In the genomic region with DNA sequence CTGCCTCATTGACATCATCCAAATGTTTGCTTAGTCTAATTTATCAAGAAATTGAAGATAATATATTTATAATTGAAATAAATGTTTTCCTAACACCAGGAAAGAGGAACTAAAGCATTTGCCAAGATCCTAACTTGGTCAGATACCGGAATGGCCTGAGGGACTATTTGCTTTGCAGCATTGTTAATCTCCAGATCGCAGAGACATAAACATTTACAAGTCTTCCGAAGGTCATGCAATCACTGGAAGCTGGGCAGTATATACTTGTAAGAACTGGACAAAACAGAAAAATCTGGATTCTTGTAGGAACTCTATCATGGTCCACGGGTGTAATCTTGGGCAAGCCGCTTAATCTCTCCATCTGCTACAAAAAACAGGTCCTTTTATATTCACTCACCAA, we compare ENCODE assay signal across 19 cellular contexts.
"Had no signal": no experiment of that assay in that cellular context is flagged by ENCODE, and none has a peak within 500 bp of the region (broad histone marks: within the 10 kb centered on the region; RNA-seq: fewer than 3 reads in every experiment).

No MANE protein-coding gene starts in this region.

- H3K36me3 ChIP-seq: cardiac muscle cell, left ventricle myocardium inferior, right lobe of liver, stomach, vagina had no signal

- H3K27me3 ChIP-seq: cardiac muscle cell, right lobe of liver, stomach, vagina had no signal

- H3K36me3 Mint-ChIP-seq: activated naive CD8-positive, alpha-beta T cell treated with anti-CD3 and anti-CD28 coated beads for 36 hours had no signal

- H3K4me3 Mint-ChIP-seq: activated naive CD8-positive, alpha-beta T cell treated with anti-CD3 and anti-CD28 coated beads for 36 hours; dendritic cell treated with granulocyte-macrophage colony-stimulating factor and Interleukin-4, amounts not matched to agents 40 ng/mL and 50 ng/mL, for 4 days; effector memory CD8-positive, alpha-beta T cell had no signal

- H3K9me3 Mint-ChIP-seq: activated naive CD8-positive, alpha-beta T cell treated with anti-CD3 and anti-CD28 coated beads for 36 hours; effector memory CD8-positive, alpha-beta T cell had no signal

- H3K27ac Mint-ChIP-seq: activated naive CD8-positive, alpha-beta T cell treated with anti-CD3 and anti-CD28 coated beads for 36 hours; dendritic cell treated with granulocyte-macrophage colony-stimulating factor and Interleukin-4, amounts not matched to agents 40 ng/mL and 50 ng/mL, for 4 days; effector memory CD8-positive, alpha-beta T cell had no signal

- H3K27ac ChIP-seq: cardiac muscle cell, epithelial cell of prostate, left ventricle myocardium inferior, psoas muscle, right lobe of liver, stomach, vagina had no signal

- DNase-seq: activated CD4-positive, alpha-beta T cell treated with anti-CD3 and anti-CD28 coated beads, Interleukin-2, amount 50 U/mL, for 48 hours; activated naive CD4-positive, alpha-beta T cell; activated naive CD8-positive, alpha-beta T cell treated with anti-CD3 and anti-CD28 coated beads for 36 hours; activated T-cell treated with anti-CD3 and anti-CD28 coated beads for 4 hours; amygdala; effector memory CD8-positive, alpha-beta T cell; left ventricle myocardium inferior; mammary epithelial cell; psoas muscle; right lobe of liver; small intestine; stimulated activated CD4-positive, alpha-beta T cell treated with anti-CD3 and anti-CD28 coated beads, Interleukin-15, amount 100 ng/mL, for 24 hours; stimulated activated CD4-positive, alpha-beta T cell treated with anti-CD3 and anti-CD28 coated beads, Interleukin-2, amount 100 ng/mL, for 48 hours; stomach; T-helper 2 cell had no signal

- H3K4me1 Mint-ChIP-seq: activated naive CD8-positive, alpha-beta T cell treated with anti-CD3 and anti-CD28 coated beads for 36 hours had no signal

- H3K4me1 ChIP-seq: left ventricle myocardium inferior, psoas muscle, right lobe of liver, vagina had no signal

- H3K9me3 ChIP-seq: left ventricle myocardium inferior, psoas muscle, right lobe of liver, stomach, vagina had no signal

- H3K4me3 ChIP-seq: cardiac muscle cell, left ventricle myocardium inferior, psoas muscle, right lobe of liver, stomach, vagina had no signal

- H3K27me3 Mint-ChIP-seq: dendritic cell treated with granulocyte-macrophage colony-stimulating factor and Interleukin-4, amounts not matched to agents 40 ng/mL and 50 ng/mL, for 4 days had no signal

- ATAC-seq: effector memory CD8-positive, alpha-beta T cell; psoas muscle; right lobe of liver had no signal
